19 cellular contexts compared by ENCODE assay signal in genomic region chr9:89633920-89634319, GRCh38. TPM values are rescaled to one million over a fixed set of nuclear protein-coding genes. Genes with fewer than 3 reads are reported as not detected.
A peak's percentile ranks its signal among the peaks of the same experiment; 100 is the strongest.
DNase-seq lines count a peak whose midpoint lies in the region; ATAC-seq and TF ChIP-seq lines count a peak whose summit lies in the region.
"Had no signal": no experiment of that assay in that cellular context is flagged by ENCODE, and none has a peak within 500 bp of the region (broad histone marks: within the 10 kb centered on the region; RNA-seq: fewer than 3 reads in every experiment).

No MANE protein-coding gene starts in this region.

- no peaks in the 10 kb centered on the region for H3K36me3 ChIP-seq in gastroesophageal sphincter
- H3K36me3 ChIP-seq in neuronal stem cell (replicated peaks in 1 of 2; ENCODE audit: control insufficient read depth in 2 of 2, insufficient read depth in 2 of 2, low read length in 2 of 2), result no peaks in the 10 kb centered on the region
- H3K36me3 ChIP-seq in testis (ENCODE audit: low read depth, missing control alignments), result no peaks in the 10 kb centered on the region
- H3K36me3 ChIP-seq: BE2C had no signal

- H3K14ac ChIP-seq in neuronal stem cell (ENCODE audit: low read length), result no peak overlapping the region

- H3K18ac ChIP-seq in neuronal stem cell (ENCODE audit: low read length), result no peak overlapping the region

- H4K8ac ChIP-seq in neuronal stem cell (ENCODE audit: low read depth, low read length), result no peak overlapping the region

- peak overlapping the region; percentile 33 for H2AK5ac ChIP-seq in neuronal stem cell (ENCODE audit: low read depth, low read length)

- no peak overlapping the region for H2BK15ac ChIP-seq in neuronal stem cell (ENCODE audit: low read length)

- no peaks in the 10 kb centered on the region for H3K27me3 ChIP-seq in gastroesophageal sphincter
- H3K27me3 ChIP-seq in neuronal stem cell (ENCODE audit: control insufficient read depth in 3 of 3, insufficient read depth in 3 of 3, low read depth in 1 of 3, low read length in 3 of 3), result peaks cover 0 to 39% (median 0%) of the 10 kb centered on the region in 3 experiments
- H3K27me3 ChIP-seq in testis, result no peaks in the 10 kb centered on the region
- H3K27me3 ChIP-seq: BE2C had no signal

- H2AFZ ChIP-seq in neuronal stem cell (ENCODE audit: low read length), result no peak overlapping the region

- no peak for DNase-seq in neuronal stem cell (ENCODE audit: low spot score)
- DNase-seq in testis, result no peak
- DNase-seq in NCI-H1417 treated with DMSO at 0.1 percent for 48 hours (lab: John Stamatoyannopoulos, UW), result no peak
- DNase-seq in KG1 (lab: John Stamatoyannopoulos, UW), result no peak
- DNase-seq: ACHN; BE2C; C1 segment of cervical spinal cord; CD4-positive, CD25-positive, alpha-beta regulatory T cell; CD8-positive, alpha-beta memory T cell; COR-L47; DMS 273 treated with DMSO at 0.1 percent for 48 hours; DMS53; DND-41; EL; H9 had no signal

- H3K4me3 ChIP-seq in gastroesophageal sphincter (no peak overlapping the region), neuronal stem cell (ENCODE audit: low read length in 2 of 2) (no peak overlapping the region), testis (no peak overlapping the region)
- H3K4me3 ChIP-seq: GM12878 had no signal

- no peak for ATAC-seq in gastroesophageal sphincter
- ATAC-seq in HG03520 (IDR thresholded peaks at IDR 0.05; ENCODE audit: unreplicated experiment), result no peak
- ATAC-seq: GM12878 had no signal

- H3K27ac ChIP-seq in gastroesophageal sphincter (peak overlapping the region in 3 of 4 donors; percentile 68 to 78 (median 72)), neuronal stem cell (replicated peaks; ENCODE audit: low read length) (no peak overlapping the region), testis (peak overlapping the region; percentile 35 to 73)

- H3K4ac ChIP-seq in neuronal stem cell (ENCODE audit: low read length), result no peak overlapping the region

- H3K4me1 ChIP-seq in gastroesophageal sphincter (peaks cover 0 to 67% (median 11%) of the 10 kb centered on the region in 3 donors), neuronal stem cell (ENCODE audit: control insufficient read depth in 2 of 2, insufficient read depth in 1 of 2, low read depth in 1 of 2, low read length in 2 of 2) (peaks cover 0 to 7% of the 10 kb centered on the region in 2 donors), testis (peaks cover 33% of the 10 kb centered on the region)
- H3K4me1 ChIP-seq: BE2C had no signal

- no peak overlapping the region for H3K23ac ChIP-seq in neuronal stem cell (ENCODE audit: low read depth, low read length, poor library complexity)

- no peak overlapping the region for H3K4me2 ChIP-seq in neuronal stem cell (ENCODE audit: insufficient read depth, low read length, poor library complexity, severe bottlenecking)

- no peak overlapping the region for H4K91ac ChIP-seq in neuronal stem cell (ENCODE audit: low read depth, low read length, poor library complexity)

- intact Hi-C loops in testis (cut with DNase I; ENCODE audit: low total_unique reads), result no loop called here

- H3K79me1 ChIP-seq in neuronal stem cell (ENCODE audit: low read depth, low read length), result no peaks in the 10 kb centered on the region

- TF ChIP-seq POLR2A in gastroesophageal sphincter (IDR thresholded peaks at IDR 0.05), result no peak
- TF ChIP-seq POLR2A in testis (IDR thresholded peaks at IDR 0.05), result no peak

- H3K9ac ChIP-seq in neuronal stem cell (ENCODE audit: low read depth, low read length, poor library complexity), result no peak overlapping the region

- no peak for TF ChIP-seq CTCF in gastroesophageal sphincter (IDR thresholded peaks at IDR 0.05)
- TF ChIP-seq CTCF in testis (IDR thresholded peaks at IDR 0.05), result no peak

- 93 to 100% methylated on average over 5 to 8 of the region's 9 CpGs for WGBS in gastroesophageal sphincter (ENCODE audit: low coverage in 1 of 2), 2 donors
- no CpG with 5 or more reads among the region's 9 CpGs for WGBS in neuronal stem cell (ENCODE audit: extremely low coverage in 2 of 2, insufficient read length in 2 of 2, insufficient replicate concordance in 1 of 2), 2 donors
- WGBS in testis, 2 donors, result 81 to 87% methylated on average over 9 of the region's 9 CpGs

- no peak for TF ChIP-seq EP300 in gastroesophageal sphincter (IDR thresholded peaks at IDR 0.05)

- no peak overlapping the region for H2BK12ac ChIP-seq in neuronal stem cell (ENCODE audit: low read length)

- H2BK120ac ChIP-seq in neuronal stem cell (ENCODE audit: low read depth, low read length), result no peak overlapping the region

- H3K9me3 ChIP-seq in gastroesophageal sphincter, result no peaks in the 10 kb centered on the region
- H3K9me3 ChIP-seq in neuronal stem cell (replicated peaks in 1 of 2; ENCODE audit: control insufficient read depth in 2 of 2, insufficient read depth in 1 of 2, low read depth in 1 of 2, low read length in 2 of 2), result no peaks in the 10 kb centered on the region
- no peaks in the 10 kb centered on the region for H3K9me3 ChIP-seq in testis
- H3K9me3 ChIP-seq: BE2C had no signal

- H2BK5ac ChIP-seq in neuronal stem cell (ENCODE audit: low read length), result no peak overlapping the region

RNA-seq across cellular contexts. Expression of gene GADD45G, which starts 29.1 kb away (rescaled TPM):
- total RNA-seq in gastroesophageal sphincter (100 to 1,000 TPM in 1 of 4 donors, 10 to 100 TPM in 3; 63.5 to 150 (median 91.8) TPM), testis (10 to 100 TPM; 66.1 to 72.8 TPM)
- 0.79 TPM for polyA plus RNA-seq in neuronal stem cell (2013, experiment 1 of 2)
- 0.61 TPM for polyA plus RNA-seq in neuronal stem cell (2013, experiment 2 of 2)
- polyA plus RNA-seq in testis (ENCODE audit: insufficient read depth, low read depth, low replicate concordance), result 29.1 TPM
- total RNA-seq: G401 had no signal
